Comparison of ENCODE assay signal across 9 cellular contexts in genomic region chr17:79951361-79952264, GRCh38.
A peak's percentile ranks its signal among the peaks of the same experiment; 100 is the strongest.
DNase-seq lines count a peak whose midpoint lies in the region; ATAC-seq, FAIRE-seq and TF ChIP-seq lines count a peak whose summit lies in the region.
"Had no signal": no experiment of that assay in that cellular context is flagged by ENCODE, and none has a peak within 500 bp of the region (broad histone marks: within the 10 kb centered on the region; RNA-seq: fewer than 3 reads in every experiment).

No MANE protein-coding gene starts in this region.

- H3K27me3 Mint-ChIP-seq in GM23338 (ENCODE audit: insufficient read depth, low read depth, poor library complexity), result peaks cover 16% of the 10 kb centered on the region
- H3K27me3 Mint-ChIP-seq: activated naive CD8-positive, alpha-beta T cell had no signal

- no peak overlapping the region for H2AFZ ChIP-seq in GM23338

- H3K9me3 ChIP-seq in ascending aorta (no peaks in the 10 kb centered on the region), kidney (ENCODE audit: control insufficient read depth in 1 of 2, low read length in 2 of 2) (no peaks in the 10 kb centered on the region)

- H3K27ac ChIP-seq in GM23338 (ENCODE audit: low read depth), result peak overlapping the region; percentile 95
- peak overlapping the region in 1 of 2 donors; percentile 36 for H3K27ac ChIP-seq in ascending aorta
- H3K27ac ChIP-seq in kidney (ENCODE audit: low read depth in 2 of 2, low read length in 2 of 2), result peak overlapping the region; percentile 72 to 76
- peak overlapping the region in 13 of 21 experiments; percentile 17 to 70 (median 55) for H3K27ac ChIP-seq in skin epidermis

- H3K36me3 ChIP-seq in GM23338 (ENCODE audit: insufficient read depth) (no peaks in the 10 kb centered on the region), ascending aorta (peaks cover 23 to 34% of the 10 kb centered on the region in 2 donors), kidney (ENCODE audit: control insufficient read depth in 1 of 2, insufficient read depth in 2 of 2, low read length in 2 of 2) (peaks cover 5 to 13% of the 10 kb centered on the region in 2 donors)

- peak overlapping the region in 1 of 2 donors; percentile 47 for H3K9ac ChIP-seq in kidney (ENCODE audit: low read length in 2 of 2)

- DNase-seq in GM23338 (ENCODE audit: low spot score) (no peak), ascending aorta (ENCODE audit: low spot score in 2 of 2) (peak in 1 of 2 donors; percentile 77), kidney (peak; percentile 89), NAMALWA (ENCODE audit: low spot score) (no peak)
- no peak for DNase-seq in activated CD4-positive, alpha-beta T cell treated with anti-CD3 and anti-CD28 coated beads, Interleukin-2, amount 50 U/mL, for 4 hours
- no peak for DNase-seq in activated T-cell treated with anti-CD3 and anti-CD28 coated beads, Interleukin-2, amount 50 U/mL, for 1 hour

- peaks cover 63% of the 10 kb centered on the region for H3K4me1 ChIP-seq in GM23338 (ENCODE audit: insufficient read depth)
- peaks cover 8 to 24% of the 10 kb centered on the region in 2 donors for H3K4me1 ChIP-seq in ascending aorta
- H3K4me1 ChIP-seq in kidney (ENCODE audit: control insufficient read depth in 1 of 2, insufficient read depth in 1 of 2, low read depth in 1 of 2, low read length in 2 of 2), result peaks cover 15% of the 10 kb centered on the region in 2 donors

- TF ChIP-seq CTCF in GM23338 (conservative IDR thresholded peaks at IDR 0.05; ENCODE audit: low read depth in 2 of 2) (no peak), ascending aorta (IDR thresholded peaks at IDR 0.05) (no peak), kidney (IDR thresholded peaks at IDR 0.05; ENCODE audit: borderline replicate concordance, extremely low read depth, insufficient read depth) (no peak)

- peaks cover 78% of the 10 kb centered on the region for H3K4me1 Mint-ChIP-seq in GM23338

- no peaks in the 10 kb centered on the region; the same call in 1 of the 2 replicates for H3K27me3 ChIP-seq in GM23338 (ENCODE audit: insufficient read depth)
- H3K27me3 ChIP-seq in ascending aorta, result no peaks in the 10 kb centered on the region

- H3K9me3 Mint-ChIP-seq in GM23338, result no peaks in the 10 kb centered on the region

- peak overlapping the region; percentile 71 for H3K4me3 Mint-ChIP-seq in GM23338
- H3K4me3 Mint-ChIP-seq: activated naive CD8-positive, alpha-beta T cell had no signal

- H4K20me1 ChIP-seq in GM23338 (replicated peaks; ENCODE audit: insufficient read depth), result peaks cover 12% of the 10 kb centered on the region; the same call in 1 of the 2 replicates

- peaks cover 50% of the 10 kb centered on the region for H3F3A ChIP-seq in GM23338 (replicated peaks; ENCODE audit: low read depth)

- no peak for FAIRE-seq in kidney (lab: Jason Lieb, UNC)

- H3K4me2 ChIP-seq in GM23338, result peak overlapping the region; percentile 83

- intact Hi-C loops in ascending aorta (cut with DNase I), result no loop called here
- intact Hi-C loops in kidney (cut with DNase I), result no loop called here

- no peaks in the 10 kb centered on the region for H3K9me2 ChIP-seq in GM23338 (ENCODE audit: insufficient read depth)

- peaks cover 35% of the 10 kb centered on the region for H3K79me2 ChIP-seq in GM23338 (replicated peaks; ENCODE audit: insufficient read depth)

- H3K4me3 ChIP-seq in GM23338, result peak overlapping the region; percentile 51; the same call in 1 of the 2 replicates
- peak overlapping the region; percentile 31 to 40 for H3K4me3 ChIP-seq in ascending aorta
- peak overlapping the region in 1 of 2 donors; percentile 25 for H3K4me3 ChIP-seq in kidney (ENCODE audit: low read length in 2 of 2)
- H3K4me3 ChIP-seq in skin epidermis, result no peak overlapping the region

- peak overlapping the region; percentile 94; the same call in 1 of the 2 replicates for H3K27ac Mint-ChIP-seq in GM23338
- H3K27ac Mint-ChIP-seq: activated naive CD8-positive, alpha-beta T cell had no signal

- peaks cover 21% of the 10 kb centered on the region for H3K36me3 Mint-ChIP-seq in GM23338 (ENCODE audit: low read depth)
- H3K36me3 Mint-ChIP-seq: activated naive CD8-positive, alpha-beta T cell had no signal

- ATAC-seq in GM23338, result peak; percentile 1; the same call in 2 of the 3 replicates
- ATAC-seq in GM19452 (IDR thresholded peaks at IDR 0.05; ENCODE audit: unreplicated experiment), result no peak

TF ChIP-seq in GM23338, 12 proteins besides CTCF, POLR2A, EP300 and RAD21 (continues in another document):
- TF ChIP-seq STAT1 (IDR thresholded peaks at IDR 0.05; ENCODE audit: unreplicated experiment) (no peak), EZH2phosphoT487 (IDR thresholded peaks at IDR 0.05; ENCODE audit: unreplicated experiment) (no peak), JUNB (IDR thresholded peaks at IDR 0.05; ENCODE audit: unreplicated experiment) (no peak), EZH2 (IDR thresholded peaks at IDR 0.05; ENCODE audit: low read depth, unreplicated experiment) (no peak), ZNF462 (CRISPR knock-in tag; IDR thresholded peaks at IDR 0.05) (no peak), NANOG (IDR thresholded peaks at IDR 0.05; ENCODE audit: borderline replicate concordance) (no peak), POLR2AphosphoS5 (IDR thresholded peaks at IDR 0.05; ENCODE audit: low read depth) (no peak), ETS1 (IDR thresholded peaks at IDR 0.05) (no peak), CREB1 (CRISPR knock-in tag; IDR thresholded peaks at IDR 0.05; ENCODE audit: low read depth) (no peak), ZNF331 (CRISPR knock-in tag; IDR thresholded peaks at IDR 0.05; ENCODE audit: low read depth) (no peak)

Comparison
In these comparisons a context has a peak if more than half of its experiments do, and no peak if none do; other contexts are left out.
1. H3K4me3 ChIP-seq: peak in GM23338 (single experiment) and ascending aorta (2 of 2); none in skin epidermis (0 of 7).